ENCODE assay signal across 8 cellular contexts in genomic region chr4:133146574-133147198, GRCh38. TPM values are rescaled to one million over a fixed set of nuclear protein-coding genes. Genes with fewer than 3 reads are reported as not detected.
DNase-seq lines count a peak whose midpoint lies in the region; ATAC-seq and TF ChIP-seq lines count a peak whose summit lies in the region.

No MANE protein-coding gene starts in this region.

- DNase-seq in COLO668 (lab: John Stamatoyannopoulos, UW; ENCODE audit: unreplicated experiment) (peak; percentile 16), KBM-7 (peak; percentile 72), left ventricle myocardium inferior (no peak), sciatic nerve (ENCODE audit: low spot score) (peak; percentile 70), GF-D8 (lab: John Stamatoyannopoulos, UW) (no peak)
- no peak for DNase-seq in activated naive CD4-positive, alpha-beta T cell (lab: John Stamatoyannopoulos, UW)

- H3K27me3 ChIP-seq in left ventricle myocardium inferior (ENCODE audit: low read depth): peaks cover 84% of the 10 kb centered on the region

- no peak overlapping the region for H3K27ac ChIP-seq in left ventricle myocardium inferior (replicated peaks)

- no peaks in the 10 kb centered on the region for H3K36me3 ChIP-seq in left ventricle myocardium inferior

- H3K4me1 ChIP-seq in left ventricle myocardium inferior: peaks cover 55% of the 10 kb centered on the region

- H3K9me3 ChIP-seq in left ventricle myocardium inferior (replicated peaks): no peaks in the 10 kb centered on the region

- peak overlapping the region; percentile 27 for H3K4me3 ChIP-seq in WI38 (ENCODE audit: low read depth, low read length)
- H3K4me3 ChIP-seq in left ventricle myocardium inferior: peak overlapping the region; percentile 62

- peak; percentile 66 for ATAC-seq in GM19043 (IDR thresholded peaks at IDR 0.05; ENCODE audit: low read depth, unreplicated experiment)
- peak; percentile 40 for ATAC-seq in sciatic nerve

- in situ Hi-C loops in KBM-7 (cut with MboI; ENCODE audit: low pct_unique_long_range_greater_than_20kb, low sequenced_read_pairs): no loop called here

- peak; percentile 98 for TF ChIP-seq CTCF in WI38 (IDR thresholded peaks at IDR 0.05; ENCODE audit: low read depth, low read length)
- TF ChIP-seq CTCF in left ventricle myocardium inferior (IDR thresholded peaks at IDR 0.05; ENCODE audit: borderline replicate concordance): peak; percentile 83

- intact Hi-C loops in left ventricle myocardium inferior (cut with micrococcal nuclease): no loop called here
- intact Hi-C loops in sciatic nerve (cut with DNase I): no loop called here

RNA-seq across cellular contexts. Expression of gene PCDH10, which starts 2.4 kb away (rescaled TPM):
- 0.14 TPM for total RNA-seq in left ventricle myocardium inferior
- 7.1 TPM for total RNA-seq in sciatic nerve

Comparison
In these comparisons a context has a peak if more than half of its experiments do, and no peak if none do; other contexts are left out.
1. DNase-seq: peak in COLO668 (single experiment), KBM-7 (single experiment) and sciatic nerve (single experiment); none in left ventricle myocardium inferior (single experiment), GF-D8 (single experiment) and activated naive CD4-positive, alpha-beta T cell (0 of 4).